In genomic region chr5:148433826-148434225, GRCh38 we compare ENCODE assay signal across 27 cellular contexts.
"Had no signal": no experiment of that assay in that cellular context is flagged by ENCODE, and none has a peak within 500 bp of the region (broad histone marks: within the 10 kb centered on the region; RNA-seq: fewer than 3 reads in every experiment).

No MANE protein-coding gene starts in this region.

- H3K9me3 ChIP-seq: stomach, suprapubic skin, testis, thoracic aorta, thyroid gland, tibial artery, tibial nerve, transverse colon, upper lobe of left lung, upper lobe of right lung, uterus, vagina had no signal

- ATAC-seq: stimulated activated effector memory CD8-positive, alpha-beta T cell treated with anti-CD3 and anti-CD28 coated beads, Interleukin-12 subunit alpha, Interleukin-12 subunit beta, amount 100 ng/mL, for 72 hours; stimulated activated memory B cell treated with anti-CD40 and anti-IgM and Interleukin-4, amounts not matched to agents 10 μg/mL and 1 μg/mL and 100 μg/mL, for 72 hours; stimulated activated naive B cell treated with anti-CD40 and anti-IgM and Interleukin-4, amounts not matched to agents 10 μg/mL and 1 μg/mL and 100 μg/mL, for 72 hours; stimulated activated naive CD8-positive, alpha-beta T cell treated with anti-CD3 and anti-CD28 coated beads, Interleukin-15, Interleukin-2, amounts not matched to agents 100 U/mL and 50 U/mL, for 24 hours; upper lobe of right lung had no signal

- H3K9me3 Mint-ChIP-seq: stimulated activated effector memory CD8-positive, alpha-beta T cell treated with anti-CD3 and anti-CD28 coated beads, Interleukin-12 subunit alpha, Interleukin-12 subunit beta, amount 100 ng/mL, for 72 hours; stimulated activated memory B cell treated with anti-CD40 and anti-IgM and Interleukin-4, amounts not matched to agents 10 μg/mL and 1 μg/mL and 100 μg/mL, for 72 hours; stimulated activated naive B cell treated with anti-CD40 and anti-IgM and Interleukin-4, amounts not matched to agents 10 μg/mL and 1 μg/mL and 100 μg/mL, for 72 hours; type B pancreatic cell had no signal

- H3K27ac Mint-ChIP-seq: stimulated activated effector memory CD8-positive, alpha-beta T cell treated with anti-CD3 and anti-CD28 coated beads, Interleukin-12 subunit alpha, Interleukin-12 subunit beta, amount 100 ng/mL, for 72 hours; stimulated activated memory B cell treated with anti-CD40 and anti-IgM and Interleukin-4, amounts not matched to agents 10 μg/mL and 1 μg/mL and 100 μg/mL, for 72 hours; stimulated activated naive B cell treated with anti-CD40 and anti-IgM and Interleukin-4, amounts not matched to agents 10 μg/mL and 1 μg/mL and 100 μg/mL, for 72 hours; type B pancreatic cell had no signal

- H3K27ac ChIP-seq: stomach, suprapubic skin, testis, thoracic aorta, thyroid gland, tibial artery, tibial nerve, transverse colon, upper lobe of left lung, upper lobe of right lung, uterus, vagina had no signal

- H3K4me3 Mint-ChIP-seq: stimulated activated effector memory CD8-positive, alpha-beta T cell treated with anti-CD3 and anti-CD28 coated beads, Interleukin-12 subunit alpha, Interleukin-12 subunit beta, amount 100 ng/mL, for 72 hours; stimulated activated memory B cell treated with anti-CD40 and anti-IgM and Interleukin-4, amounts not matched to agents 10 μg/mL and 1 μg/mL and 100 μg/mL, for 72 hours; stimulated activated naive B cell treated with anti-CD40 and anti-IgM and Interleukin-4, amounts not matched to agents 10 μg/mL and 1 μg/mL and 100 μg/mL, for 72 hours; type B pancreatic cell had no signal

- H3K27me3 Mint-ChIP-seq: stimulated activated memory B cell treated with anti-CD40 and anti-IgM and Interleukin-4, amounts not matched to agents 10 μg/mL and 1 μg/mL and 100 μg/mL, for 72 hours; stimulated activated naive B cell treated with anti-CD40 and anti-IgM and Interleukin-4, amounts not matched to agents 10 μg/mL and 1 μg/mL and 100 μg/mL, for 72 hours; type B pancreatic cell had no signal

- H3K27me3 ChIP-seq: stomach, suprapubic skin, testis, thyroid gland, tibial artery, tibial nerve, transverse colon, upper lobe of left lung, upper lobe of right lung, uterus, vagina had no signal

- H3K4me3 ChIP-seq: stomach, suprapubic skin, testis, thoracic aorta, thyroid gland, tibial artery, tibial nerve, transverse colon, upper lobe of left lung, upper lobe of right lung, uterus, vagina had no signal

- DNase-seq: stimulated activated CD4-positive, alpha-beta T cell treated with anti-CD3 and anti-CD28 coated beads, Interleukin-2, amount 100 ng/mL, for 24 hours; stimulated activated CD4-positive, alpha-beta T cell treated with anti-CD3 and anti-CD28 coated beads, Interleukin-2, amount 100 ng/mL, for 48 hours; stimulated activated CD4-positive, alpha-beta T cell treated with anti-CD3 and anti-CD28 coated beads, Interleukin-4, amount 100 ng/mL, for 1 hour; stimulated activated CD4-positive, alpha-beta T cell treated with anti-CD3 and anti-CD28 coated beads, Interleukin-4, amount 100 ng/mL, for 24 hours; stimulated activated CD4-positive, alpha-beta T cell treated with anti-CD3 and anti-CD28 coated beads, Interleukin-4, amount 100 ng/mL, for 4 hours; stimulated activated CD8-positive, alpha-beta memory T cell treated with anti-CD3 and anti-CD28 coated beads, Interleukin-4, amount 100 ng/mL, for 48 hours; stimulated activated naive B cell treated with anti-CD40 and anti-IgM and Interleukin-4, amounts not matched to agents 10 μg/mL and 1 μg/mL and 100 μg/mL, for 72 hours; stimulated activated naive CD4-positive, alpha-beta T cell; stimulated activated naive CD4-positive, alpha-beta T cell treated with Interleukin-2 at 50 U/mL for 16 hours; stimulated activated naive CD8-positive, alpha-beta T cell treated with anti-CD3 and anti-CD28 coated beads, Interleukin-15, Interleukin-2, amounts not matched to agents 100 U/mL and 50 U/mL, for 24 hours; stomach; substantia nigra; testis; thyroid gland; tibial artery; transverse colon; trophoblast cell; upper lobe of left lung; upper lobe of right lung; uterus had no signal

- H3K4me1 ChIP-seq: stomach, suprapubic skin, testis, thyroid gland, tibial artery, tibial nerve, transverse colon, upper lobe of left lung, upper lobe of right lung, uterus, vagina had no signal

- H3K36me3 ChIP-seq: thoracic aorta, uterus had no signal
